Comparison of ENCODE assay signal across 8 cellular contexts in genomic region chr4:2963185-2964076, GRCh38. TPM values are rescaled to one million over a fixed set of nuclear protein-coding genes. Genes with fewer than 3 reads are reported as not detected.
DNase-seq lines count a peak whose midpoint lies in the region; ATAC-seq and TF ChIP-seq lines count a peak whose summit lies in the region.

TSS of gene GRK4 (plus strand) at chr4:2963571. CDS start at chr4:2964071, 500 bp downstream.
TSS of gene NOP14 (minus strand) at chr4:2963406. CDS start at chr4:2963319, 87 bp downstream.

- TF ChIP-seq POLR2A in GM18505 (IDR thresholded peaks at IDR 0.05; ENCODE audit: borderline replicate concordance, extremely low read depth, insufficient read depth, insufficient read length) (peak; percentile 84), vagina (IDR thresholded peaks at IDR 0.05) (peak in 1 of 2 donors; percentile 4)

- DNase-seq in NCI-H187 (lab: John Stamatoyannopoulos, UW), result peak; percentile 91 to 99
- DNase-seq in T-helper 2 cell, result peak; percentile 94 to 99 (median 96)
- DNase-seq in ascending aorta (ENCODE audit: low spot score in 2 of 2), result peak; percentile 89 to 99
- DNase-seq in hepatic stellate cell (ENCODE audit: low spot score), result peak; percentile 97
- DNase-seq in putamen (ENCODE audit: low spot score), result peak; percentile 97
- DNase-seq in vagina (ENCODE audit: extremely low spot score in 2 of 2), result peak in 1 of 2 donors; percentile 97

- H3K36me3 ChIP-seq in ascending aorta, result peaks cover 0 to 2% of the 10 kb centered on the region in 2 donors
- no peaks in the 10 kb centered on the region for H3K36me3 ChIP-seq in vagina

- TF ChIP-seq CTCF in ascending aorta (IDR thresholded peaks at IDR 0.05) (peak in 2 of 3 experiments; percentile 36 to 51), vagina (IDR thresholded peaks at IDR 0.05) (peak in 2 of 3 experiments; percentile 25 to 54)

- ATAC-seq in GM18505 (IDR thresholded peaks at IDR 0.05; ENCODE audit: unreplicated experiment) (peak; percentile 85), HG02970 (IDR thresholded peaks at IDR 0.05; ENCODE audit: low FRiP score, unreplicated experiment) (peak; percentile 94)

- no peaks in the 10 kb centered on the region for H3K9me3 ChIP-seq in ascending aorta
- H3K9me3 ChIP-seq in vagina, result no peaks in the 10 kb centered on the region

- peak within 1 kb of the TSS; percentile 88 to 94 for H3K4me3 ChIP-seq in ascending aorta
- peak within 1 kb of the TSS; percentile 76 to 95 for H3K4me3 ChIP-seq in vagina

- H3K27ac ChIP-seq in ascending aorta, result peak within 1 kb of the TSS; percentile 78 to 83
- peak within 1 kb of the TSS; percentile 68 for H3K27ac ChIP-seq in vagina

- H3K27me3 ChIP-seq in ascending aorta (no peaks in the 10 kb centered on the region), vagina (no peaks in the 10 kb centered on the region)

- peaks cover 3 to 12% of the 10 kb centered on the region in 2 donors for H3K4me1 ChIP-seq in ascending aorta
- peaks cover 27% of the 10 kb centered on the region for H3K4me1 ChIP-seq in vagina

- intact Hi-C loops in ascending aorta (cut with DNase I), result loop anchor here (1.0 to 10.0 kb wide), 12 partner anchors 29 to 1109 kb away; partner anchors contain the start of genes ADD1, CFAP99, FAM193A and HAUS3
- intact Hi-C loops in vagina (cut with DNase I), result no loop called here

RNA-seq across cellular contexts. Expression of gene GRK4, which starts in this region (rescaled TPM):
- total RNA-seq in ascending aorta (1.9 TPM), vagina (2.7 TPM)

RNA-seq across cellular contexts. Expression of gene NOP14, which starts in this region (rescaled TPM):
- total RNA-seq in ascending aorta (12.3 TPM), vagina (18.9 TPM)
